ENCODE assay signal across 1 cellular context in the genomic region with DNA sequence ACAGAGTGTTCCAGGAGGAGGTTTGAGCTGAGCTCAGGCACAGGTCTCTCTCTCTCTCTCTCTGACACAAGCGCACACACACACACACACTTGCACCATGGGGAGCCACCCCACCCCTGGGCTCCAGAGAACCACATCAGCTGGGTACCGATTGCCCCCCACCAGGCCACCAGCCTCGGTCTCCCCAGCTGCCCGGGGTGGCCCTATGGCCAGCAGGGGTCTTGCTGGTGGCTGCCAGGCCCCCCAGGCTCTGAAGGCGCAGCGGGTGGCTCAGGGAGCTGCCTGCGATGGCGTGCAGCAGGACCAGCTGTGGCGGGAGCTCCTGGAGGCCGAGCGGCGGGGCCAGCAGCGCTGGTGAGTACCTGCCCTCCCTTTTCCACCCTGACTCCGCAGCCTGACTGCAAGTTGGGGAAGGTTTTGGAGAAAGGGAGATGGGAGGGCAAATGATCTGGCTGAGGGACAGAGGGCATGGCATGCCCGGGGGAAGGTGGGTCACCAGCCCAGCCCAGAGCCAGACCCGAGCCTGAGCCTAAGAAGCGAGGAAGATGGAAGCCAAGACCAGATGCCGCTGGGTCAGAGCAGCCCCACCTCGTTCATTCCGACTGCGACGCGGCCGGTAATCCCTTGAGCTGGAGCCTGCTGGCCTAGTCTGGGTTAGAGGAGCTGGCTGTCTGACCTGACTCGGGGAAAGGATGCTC.
TF ChIP-seq lines count a peak whose summit lies in the region.

No MANE protein-coding gene starts in this region.

TF ChIP-seq in H1, 55 proteins besides CTCF, POLR2A, EP300 and RAD21:
- TF ChIP-seq GTF2F1 (IDR thresholded peaks at IDR 0.05; ENCODE audit: borderline replicate concordance, low read depth, low read length) = no peak
- 0 out of 2 replicates have a peak, but pooled peaks have one; percentile 7 for TF ChIP-seq TBP (IDR thresholded peaks at IDR 0.05; ENCODE audit: low read depth, low read length)
- TF ChIP-seq CBX8 (IDR thresholded peaks at IDR 0.05; ENCODE audit: borderline replicate concordance, low read depth, low read length) = no peak
